In the genomic region with DNA sequence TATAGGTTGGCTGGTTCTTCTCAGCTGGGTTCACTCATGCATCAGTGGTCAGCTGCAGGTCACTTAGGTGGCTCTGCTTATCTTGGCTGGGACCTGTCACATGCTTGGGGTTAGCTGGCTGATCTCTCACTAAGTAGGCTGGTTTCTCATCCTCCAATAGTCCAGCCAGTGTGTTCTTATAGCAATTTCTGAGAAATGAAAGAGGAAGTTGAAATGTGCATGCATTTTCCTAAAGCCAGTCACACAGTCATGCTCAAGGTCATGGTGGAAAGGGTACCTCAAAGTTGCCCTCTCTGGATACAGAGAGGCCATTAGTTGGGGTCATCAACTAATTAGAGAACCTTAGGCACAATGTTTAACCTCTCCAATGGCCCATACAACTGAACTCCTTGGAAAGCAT, we compare ENCODE assay signal across 10 cellular contexts.
A peak's percentile ranks its signal among the peaks of the same experiment; 100 is the strongest.
DNase-seq lines count a peak whose midpoint lies in the region; ATAC-seq, FAIRE-seq and TF ChIP-seq lines count a peak whose summit lies in the region.
"Had no signal": no experiment of that assay in that cellular context is flagged by ENCODE, and none has a peak within 500 bp of the region (broad histone marks: within the 10 kb centered on the region; RNA-seq: fewer than 3 reads in every experiment).

No MANE protein-coding gene starts in this region.

- RAD21 ChIA-PET in GM12878 (lab: Charles Lee; ENCODE audit: unreplicated experiment), result interaction anchor here (1.2 kb wide), 1 partner anchor 45 kb away, joined by 4 read pairs; no protein-coding TSS in a partner anchor

- POLR2A ChIA-PET in GM12878 (lab: Charles Lee), result interaction anchor here (1.2 to 1.8 kb wide), 3 partner anchors 10 to 48 kb away, joined by 3 to 4 read pairs (median 3); no protein-coding TSS in a partner anchor

- H2AFZ ChIP-seq in GM12878 (ENCODE audit: control insufficient read depth, low read depth, low read length), result no peak overlapping the region

- no peak for TF ChIP-seq CTCF in GM12878 (IDR thresholded peaks at IDR 0.05 in 2 of 3, conservative IDR thresholded peaks at IDR 0.05 in 1 of 3; ENCODE audit: control insufficient read depth in 2 of 3, extremely low read depth in 1 of 3, insufficient read depth in 1 of 3, low read depth in 3 of 3, low read length in 3 of 3)
- TF ChIP-seq CTCF in dorsolateral prefrontal cortex (IDR thresholded peaks at IDR 0.05 in 54 of 56, conservative IDR thresholded peaks at IDR 0.05 in 2 of 56; ENCODE audit: low read depth in 1 of 56, partially characterized antibody in 56 of 56), result no peak

- FAIRE-seq in GM12878 (lab: Jason Lieb, UNC), result peak; percentile 90

- H3K4me3 ChIP-seq in GM12878 (no peak overlapping the region), dorsolateral prefrontal cortex (no peak overlapping the region)
- H3K4me3 ChIP-seq: mucosa of descending colon had no signal

- peak overlapping the region; percentile 38; the same call in 1 of the 2 replicates for H3K27ac ChIP-seq in GM12878 (ENCODE audit: control insufficient read depth, insufficient read depth)
- H3K27ac ChIP-seq in dorsolateral prefrontal cortex, result no peak overlapping the region

- H3K9ac ChIP-seq in GM12878 (ENCODE audit: control insufficient read depth, insufficient read depth, low read length), result no peak overlapping the region

- CTCF ChIA-PET in GM12878 (lab: Yijun Ruan, JAX), result interaction anchor here (0.6 to 2.4 kb wide), 7 partner anchors 18 to 683 kb away, joined by 3 to 13 read pairs (median 3); no protein-coding TSS in a partner anchor

- H3K27me3 ChIP-seq in GM12878 (replicated peaks in 1 of 2; ENCODE audit: control insufficient read depth in 2 of 2, insufficient read depth in 2 of 2, low read length in 1 of 2), result no peaks in the 10 kb centered on the region
- H3K27me3 ChIP-seq in dorsolateral prefrontal cortex, result peaks cover 0 to 6% (median 0%) of the 10 kb centered on the region in 45 donors

- SMC1A ChIA-PET in GM12878 (lab: Charles Lee; ENCODE audit: uncharacterized antibody, unreplicated experiment), result interaction anchor here (0.9 to 3.4 kb wide), 10 partner anchors 9 to 119 kb away, joined by 3 to 15 read pairs (median 5); no protein-coding TSS in a partner anchor

- no peaks in the 10 kb centered on the region for H3K9me3 ChIP-seq in GM12878 (replicated peaks; ENCODE audit: control insufficient read depth, insufficient read depth, low read length)
- H3K9me3 ChIP-seq: mucosa of descending colon had no signal

- in situ Hi-C loops in GM12878 (cut with MboI), result no loop called here

- TF ChIP-seq EP300 in GM12878 (IDR thresholded peaks at IDR 0.05; ENCODE audit: borderline replicate concordance in 1 of 2, control insufficient read depth in 1 of 2, low read depth in 2 of 2, low read length in 2 of 2), result 0 out of 4 replicates have a peak, but pooled peaks have one; percentile 20 to 62

- peak overlapping the region; percentile 77 for H3K4me2 ChIP-seq in GM12878 (ENCODE audit: control insufficient read depth, insufficient read depth)

- intact Hi-C loops in GM12878 (cut with micrococcal nuclease; ENCODE audit: unreplicated experiment) (no loop called here), dorsolateral prefrontal cortex (cut with DNase I) (no loop called here)

- TF ChIP-seq RAD21 in GM12878 (IDR thresholded peaks at IDR 0.05; ENCODE audit: insufficient read depth, low read depth, low read length), result no peak

- H3K4me1 ChIP-seq in GM12878 (ENCODE audit: control insufficient read depth, insufficient read depth, low read length), result peaks cover 49% of the 10 kb centered on the region

- TF ChIP-seq POLR2A in GM12878 (IDR thresholded peaks at IDR 0.05; ENCODE audit: low read depth, low read length), result no peak

- no TSS peak for BruUV-seq in GM12878 (replicated peaks; lab: Mats Ljungman, UMichigan)

- DNase-seq in GM12878 (ENCODE audit: low read depth, low spot score), result peak; percentile 72
- no peak for DNase-seq in dorsolateral prefrontal cortex
- no peak for DNase-seq in kidney tubule cell (ENCODE audit: low spot score)
- DNase-seq in stimulated activated CD4-positive, alpha-beta T cell treated with anti-CD3 and anti-CD28 coated beads, Interleukin-1b, Interleukin-23, amount 100 ng/mL, for 48 hours, result no peak
- no peak for DNase-seq in DMS 273 (lab: John Stamatoyannopoulos, UW; ENCODE audit: unreplicated experiment)
- DNase-seq: activated CD4-positive, alpha-beta T cell treated with anti-CD3 and anti-CD28 coated beads, Interleukin-2, amount 50 U/mL, for 1 hour; mucosa of descending colon had no signal

- peaks cover 4% of the 10 kb centered on the region; the same call in 1 of the 2 replicates for H4K20me1 ChIP-seq in GM12878 (ENCODE audit: control insufficient read depth, insufficient read depth)

- H3K36me3 ChIP-seq in GM12878 (ENCODE audit: control insufficient read depth in 2 of 2, insufficient read depth in 2 of 2, low read length in 1 of 2), result no peaks in the 10 kb centered on the region; a peak in 1 of 4 replicates

- no peaks in the 10 kb centered on the region for H3K79me2 ChIP-seq in GM12878 (ENCODE audit: control insufficient read depth, insufficient read depth, low read length)

- ATAC-seq in GM18517 (IDR thresholded peaks at IDR 0.05; ENCODE audit: unreplicated experiment), result peak; percentile 88
- peak; percentile 85 for ATAC-seq in GM21576 (IDR thresholded peaks at IDR 0.05; ENCODE audit: unreplicated experiment)
- ATAC-seq in HG03354 (IDR thresholded peaks at IDR 0.05; ENCODE audit: poor library complexity, severe bottlenecking, unreplicated experiment), result peak; percentile 83
- ATAC-seq in GM12878, result peak; percentile 81
- ATAC-seq: mucosa of descending colon had no signal

TF ChIP-seq in GM12878, 131 proteins besides CTCF, POLR2A, EP300 and RAD21 (continues in another document):
- TF ChIP-seq NBN (IDR thresholded peaks at IDR 0.05) (no peak), CHD1 (IDR thresholded peaks at IDR 0.05; ENCODE audit: low read depth, low read length) (no peak), SMC3 (IDR thresholded peaks at IDR 0.05; ENCODE audit: borderline replicate concordance, low read length) (no peak), MEF2B (IDR thresholded peaks at IDR 0.05; ENCODE audit: partially characterized antibody, poor library complexity, severe bottlenecking) (no peak), IRF4 (IDR thresholded peaks at IDR 0.05; ENCODE audit: low read depth, low read length) (0 out of 2 replicates have a peak, but pooled peaks have one; percentile 10), HDGF (IDR thresholded peaks at IDR 0.05) (0 out of 2 replicates have a peak, but pooled peaks have one; percentile 26), PAX5 (IDR thresholded peaks at IDR 0.05; ENCODE audit: borderline replicate concordance, low read depth, low read length) (peak; percentile 34; the same call in 1 of the 2 replicates), ZNF207 (IDR thresholded peaks at IDR 0.05; ENCODE audit: borderline replicate concordance) (no peak)
- TF ChIP-seq, protein P1, sequence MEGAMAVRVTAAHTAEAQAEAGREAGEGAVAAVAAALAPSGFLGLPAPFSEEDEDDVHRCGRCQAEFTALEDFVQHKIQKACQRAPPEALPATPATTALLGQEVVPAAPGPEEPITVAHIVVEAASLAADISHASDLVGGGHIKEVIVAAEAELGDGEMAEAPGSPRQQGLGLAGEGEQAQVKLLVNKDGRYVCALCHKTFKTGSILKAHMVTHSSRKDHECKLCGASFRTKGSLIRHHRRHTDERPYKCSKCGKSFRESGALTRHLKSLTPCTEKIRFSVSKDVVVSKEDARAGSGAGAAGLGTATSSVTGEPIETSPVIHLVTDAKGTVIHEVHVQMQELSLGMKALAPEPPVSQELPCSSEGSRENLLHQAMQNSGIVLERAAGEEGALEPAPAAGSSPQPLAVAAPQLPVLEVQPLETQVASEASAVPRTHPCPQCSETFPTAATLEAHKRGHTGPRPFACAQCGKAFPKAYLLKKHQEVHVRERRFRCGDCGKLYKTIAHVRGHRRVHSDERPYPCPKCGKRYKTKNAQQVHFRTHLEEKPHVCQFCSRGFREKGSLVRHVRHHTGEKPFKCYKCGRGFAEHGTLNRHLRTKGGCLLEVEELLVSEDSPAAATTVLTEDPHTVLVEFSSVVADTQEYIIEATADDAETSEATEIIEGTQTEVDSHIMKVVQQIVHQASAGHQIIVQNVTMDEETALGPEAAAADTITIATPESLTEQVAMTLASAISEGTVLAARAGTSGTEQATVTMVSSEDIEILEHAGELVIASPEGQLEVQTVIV (IDR thresholded peaks at IDR 0.05; ENCODE audit: borderline replicate concordance, partially characterized antibody), result no peak
- TF ChIP-seq, protein P2, sequence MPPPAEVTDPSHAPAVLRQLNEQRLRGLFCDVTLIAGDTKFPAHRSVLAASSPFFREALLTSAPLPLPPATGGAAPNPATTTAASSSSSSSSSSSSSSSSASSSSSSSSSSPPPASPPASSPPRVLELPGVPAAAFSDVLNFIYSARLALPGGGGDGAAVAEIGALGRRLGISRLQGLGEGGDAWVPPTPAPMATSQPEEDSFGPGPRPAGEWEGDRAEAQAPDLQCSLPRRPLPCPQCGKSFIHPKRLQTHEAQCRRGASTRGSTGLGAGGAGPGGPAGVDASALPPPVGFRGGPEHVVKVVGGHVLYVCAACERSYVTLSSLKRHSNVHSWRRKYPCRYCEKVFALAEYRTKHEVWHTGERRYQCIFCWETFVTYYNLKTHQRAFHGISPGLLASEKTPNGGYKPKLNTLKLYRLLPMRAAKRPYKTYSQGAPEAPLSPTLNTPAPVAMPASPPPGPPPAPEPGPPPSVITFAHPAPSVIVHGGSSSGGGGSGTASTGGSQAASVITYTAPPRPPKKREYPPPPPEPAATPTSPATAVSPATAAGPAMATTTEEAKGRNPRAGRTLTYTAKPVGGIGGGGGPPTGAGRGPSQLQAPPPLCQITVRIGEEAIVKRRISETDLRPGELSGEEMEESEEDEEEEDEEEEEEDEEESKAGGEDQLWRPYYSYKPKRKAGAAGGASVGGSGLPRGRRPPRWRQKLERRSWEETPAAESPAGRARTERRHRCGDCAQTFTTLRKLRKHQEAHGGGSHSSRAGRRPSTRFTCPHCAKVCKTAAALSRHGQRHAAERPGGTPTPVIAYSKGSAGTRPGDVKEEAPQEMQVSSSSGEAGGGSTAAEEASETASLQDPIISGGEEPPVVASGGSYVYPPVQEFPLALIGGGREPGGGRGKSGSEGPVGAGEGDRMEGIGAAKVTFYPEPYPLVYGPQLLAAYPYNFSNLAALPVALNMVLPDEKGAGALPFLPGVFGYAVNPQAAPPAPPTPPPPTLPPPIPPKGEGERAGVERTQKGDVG (CRISPR knock-in tag; IDR thresholded peaks at IDR 0.05), result no peak
- TF ChIP-seq, protein P3, sequence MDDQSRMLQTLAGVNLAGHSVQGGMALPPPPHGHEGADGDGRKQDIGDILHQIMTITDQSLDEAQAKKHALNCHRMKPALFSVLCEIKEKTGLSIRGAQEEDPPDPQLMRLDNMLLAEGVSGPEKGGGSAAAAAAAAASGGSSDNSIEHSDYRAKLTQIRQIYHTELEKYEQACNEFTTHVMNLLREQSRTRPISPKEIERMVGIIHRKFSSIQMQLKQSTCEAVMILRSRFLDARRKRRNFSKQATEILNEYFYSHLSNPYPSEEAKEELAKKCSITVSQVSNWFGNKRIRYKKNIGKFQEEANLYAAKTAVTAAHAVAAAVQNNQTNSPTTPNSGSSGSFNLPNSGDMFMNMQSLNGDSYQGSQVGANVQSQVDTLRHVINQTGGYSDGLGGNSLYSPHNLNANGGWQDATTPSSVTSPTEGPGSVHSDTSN (IDR thresholded peaks at IDR 0.05; ENCODE audit: insufficient replicate concordance, low read depth, low read length), result no peak
